ENCODE assay signal across 12 cellular contexts in genomic region chrX:10579753-10580060, GRCh38. TPM values are rescaled to one million over a fixed set of nuclear protein-coding genes. Genes with fewer than 3 reads are reported as not detected.
DNase-seq lines count a peak whose midpoint lies in the region; ATAC-seq and TF ChIP-seq lines count a peak whose summit lies in the region.
"Had no signal": no experiment of that assay in that cellular context is flagged by ENCODE, and none has a peak within 500 bp of the region (broad histone marks: within the 10 kb centered on the region; RNA-seq: fewer than 3 reads in every experiment).

No MANE protein-coding gene starts in this region.

- TF ChIP-seq CTCF in PC-9 (conservative IDR thresholded peaks at IDR 0.05) (no peak), fibroblast of mammary gland (conservative IDR thresholded peaks at IDR 0.05; ENCODE audit: control insufficient read depth, insufficient read depth, low read depth, low read length) (no peak)

- no TSS peak for BruUV-seq in PC-9 (replicated peaks; lab: Mats Ljungman, UMichigan)

- POLR2A ChIA-PET in PC-9 (lab: Charles Lee; ENCODE audit: unreplicated experiment): no interaction called here

- peak overlapping the region; percentile 96 for H3K4me2 ChIP-seq in PC-9

- DNase-seq in EL (peak; percentile 40), PC-9 (no peak), fibroblast of mammary gland (ENCODE audit: low read depth) (peak; percentile 66), NCI-H526 (lab: John Stamatoyannopoulos, UW) (no peak), NCI-H446 (lab: John Stamatoyannopoulos, UW) (no peak)
- DNase-seq in activated naive CD8-positive, alpha-beta T cell treated with anti-CD3 and anti-CD28 coated beads, Interleukin-2, amount 50 U/mL, for 24 hours: no peak
- DNase-seq: effector memory CD8-positive, alpha-beta T cell; NCI-H526 treated with DMSO at 0.1 percent for 48 hours; stimulated activated naive CD4-positive, alpha-beta T cell had no signal

- H3K4me3 ChIP-seq in PC-9: peak overlapping the region; percentile 52
- peak overlapping the region; percentile 22 for H3K4me3 ChIP-seq in fibroblast of mammary gland (ENCODE audit: control insufficient read depth, low read depth, low read length)
- no peak overlapping the region for H3K4me3 ChIP-seq in rectal smooth muscle tissue (ENCODE audit: low read length)

- H3K9me3 Mint-ChIP-seq in activated naive CD8-positive, alpha-beta T cell treated with anti-CD3 and anti-CD28 coated beads, Interleukin-2, amount 50 U/mL, for 24 hours: no peaks in the 10 kb centered on the region
- H3K9me3 Mint-ChIP-seq: activated T-helper 1 cell treated with anti-CD3 and anti-CD28 coated beads, Interleukin-12 subunit alpha, Interleukin-12 subunit beta, Interleukin-2, Interleukin-4 antibody, amounts not matched to agents 30 ng/mL and 10 ng/mL and 1 ng/mL, durations not matched to agents 14 hours and 24 hours and 36 hours had no signal

- H3K27ac Mint-ChIP-seq in activated naive CD8-positive, alpha-beta T cell treated with anti-CD3 and anti-CD28 coated beads, Interleukin-2, amount 50 U/mL, for 24 hours: no peak overlapping the region
- H3K27ac Mint-ChIP-seq: activated T-helper 1 cell treated with anti-CD3 and anti-CD28 coated beads, Interleukin-12 subunit alpha, Interleukin-12 subunit beta, Interleukin-2, Interleukin-4 antibody, amounts not matched to agents 30 ng/mL and 10 ng/mL and 1 ng/mL, durations not matched to agents 14 hours and 24 hours and 36 hours; effector memory CD8-positive, alpha-beta T cell had no signal

- peaks cover 59% of the 10 kb centered on the region for H3K79me2 ChIP-seq in PC-9 (ENCODE audit: low read depth)

- no peak for ATAC-seq in GM18520 (IDR thresholded peaks at IDR 0.05; ENCODE audit: unreplicated experiment)
- ATAC-seq in activated naive CD8-positive, alpha-beta T cell treated with anti-CD3 and anti-CD28 coated beads, Interleukin-2, amount 50 U/mL, for 24 hours: no peak
- ATAC-seq: effector memory CD8-positive, alpha-beta T cell had no signal

- no peaks in the 10 kb centered on the region for H3K36me3 Mint-ChIP-seq in activated naive CD8-positive, alpha-beta T cell treated with anti-CD3 and anti-CD28 coated beads, Interleukin-2, amount 50 U/mL, for 24 hours (ENCODE audit: low read depth)

- peaks cover 25% of the 10 kb centered on the region for H3F3A ChIP-seq in PC-9 (ENCODE audit: insufficient read depth, low read depth)

- no peaks in the 10 kb centered on the region for H4K20me1 ChIP-seq in PC-9 (ENCODE audit: insufficient read depth)

- H3K27me3 Mint-ChIP-seq in activated naive CD8-positive, alpha-beta T cell treated with anti-CD3 and anti-CD28 coated beads, Interleukin-2, amount 50 U/mL, for 24 hours: no peaks in the 10 kb centered on the region
- H3K27me3 Mint-ChIP-seq: effector memory CD8-positive, alpha-beta T cell had no signal

- H3K4me1 ChIP-seq in PC-9 (replicated peaks; ENCODE audit: insufficient read depth): peaks cover 33% of the 10 kb centered on the region
- H3K4me1 ChIP-seq in rectal smooth muscle tissue (ENCODE audit: control insufficient read depth, insufficient read depth, low read length): peaks cover 2% of the 10 kb centered on the region

- no peaks in the 10 kb centered on the region; the same call in 1 of the 2 replicates for H3K9me3 ChIP-seq in PC-9 (ENCODE audit: insufficient read depth, low read depth)

- H3K27me3 ChIP-seq in PC-9 (ENCODE audit: insufficient read depth, low read depth) (no peaks in the 10 kb centered on the region), rectal smooth muscle tissue (ENCODE audit: control insufficient read depth, insufficient read depth, low read length) (no peaks in the 10 kb centered on the region)

- H3K9ac ChIP-seq in rectal smooth muscle tissue (ENCODE audit: low read length): no peak overlapping the region

- peak overlapping the region; percentile 39; the same call in 1 of the 2 replicates for H2AFZ ChIP-seq in PC-9

- H3K4me3 Mint-ChIP-seq in activated naive CD8-positive, alpha-beta T cell treated with anti-CD3 and anti-CD28 coated beads, Interleukin-2, amount 50 U/mL, for 24 hours: no peak overlapping the region
- H3K4me3 Mint-ChIP-seq: activated T-helper 1 cell treated with anti-CD3 and anti-CD28 coated beads, Interleukin-12 subunit alpha, Interleukin-12 subunit beta, Interleukin-2, Interleukin-4 antibody, amounts not matched to agents 30 ng/mL and 10 ng/mL and 1 ng/mL, durations not matched to agents 14 hours and 24 hours and 36 hours; effector memory CD8-positive, alpha-beta T cell had no signal

- CTCF ChIA-PET in PC-9 (lab: Charles Lee): no interaction called here

- intact Hi-C loops in PC-9 (cut with micrococcal nuclease; ENCODE audit: unreplicated experiment): loop anchor here (1.0 to 2.0 kb wide), 2 partner anchors 38 to 55 kb away; no protein-coding TSS in a partner anchor

- H3K27ac ChIP-seq in PC-9 (peak overlapping the region; percentile 99), rectal smooth muscle tissue (ENCODE audit: low read depth, low read length) (peak overlapping the region; percentile 27)

- no peaks in the 10 kb centered on the region for H3K4me1 Mint-ChIP-seq in activated naive CD8-positive, alpha-beta T cell treated with anti-CD3 and anti-CD28 coated beads, Interleukin-2, amount 50 U/mL, for 24 hours

- no peaks in the 10 kb centered on the region for H3K9me2 ChIP-seq in PC-9 (ENCODE audit: insufficient read depth)

- H3K36me3 ChIP-seq in PC-9 (ENCODE audit: low read depth) (no peaks in the 10 kb centered on the region), rectal smooth muscle tissue (ENCODE audit: control insufficient read depth, insufficient read depth, low read length) (no peaks in the 10 kb centered on the region)

RNA-seq across cellular contexts. Expression of gene MID1, which starts 40.7 kb away (rescaled TPM):
- total RNA-seq in PC-9 (2021): 57.0 and 79.5 TPM in 2 replicates
- total RNA-seq: activated T-helper 1 cell treated with anti-CD3 and anti-CD28 coated beads, Interleukin-12 subunit alpha, Interleukin-12 subunit beta, Interleukin-2, Interleukin-4 antibody, amounts not matched to agents 30 ng/mL and 10 ng/mL and 1 ng/mL, durations not matched to agents 14 hours and 24 hours and 36 hours had no signal

Comparison
In these comparisons a context has a peak if more than half of its experiments do, and no peak if none do; other contexts are left out.
1. DNase-seq: peak in EL (single experiment) and fibroblast of mammary gland (single experiment); none in PC-9 (0 of 2), NCI-H526 (0 of 2), NCI-H446 (0 of 2) and activated naive CD8-positive, alpha-beta T cell treated with anti-CD3 and anti-CD28 coated beads, Interleukin-2, amount 50 U/mL, for 24 hours (single experiment).